8 cellular contexts compared by ENCODE assay signal in the genomic region with DNA sequence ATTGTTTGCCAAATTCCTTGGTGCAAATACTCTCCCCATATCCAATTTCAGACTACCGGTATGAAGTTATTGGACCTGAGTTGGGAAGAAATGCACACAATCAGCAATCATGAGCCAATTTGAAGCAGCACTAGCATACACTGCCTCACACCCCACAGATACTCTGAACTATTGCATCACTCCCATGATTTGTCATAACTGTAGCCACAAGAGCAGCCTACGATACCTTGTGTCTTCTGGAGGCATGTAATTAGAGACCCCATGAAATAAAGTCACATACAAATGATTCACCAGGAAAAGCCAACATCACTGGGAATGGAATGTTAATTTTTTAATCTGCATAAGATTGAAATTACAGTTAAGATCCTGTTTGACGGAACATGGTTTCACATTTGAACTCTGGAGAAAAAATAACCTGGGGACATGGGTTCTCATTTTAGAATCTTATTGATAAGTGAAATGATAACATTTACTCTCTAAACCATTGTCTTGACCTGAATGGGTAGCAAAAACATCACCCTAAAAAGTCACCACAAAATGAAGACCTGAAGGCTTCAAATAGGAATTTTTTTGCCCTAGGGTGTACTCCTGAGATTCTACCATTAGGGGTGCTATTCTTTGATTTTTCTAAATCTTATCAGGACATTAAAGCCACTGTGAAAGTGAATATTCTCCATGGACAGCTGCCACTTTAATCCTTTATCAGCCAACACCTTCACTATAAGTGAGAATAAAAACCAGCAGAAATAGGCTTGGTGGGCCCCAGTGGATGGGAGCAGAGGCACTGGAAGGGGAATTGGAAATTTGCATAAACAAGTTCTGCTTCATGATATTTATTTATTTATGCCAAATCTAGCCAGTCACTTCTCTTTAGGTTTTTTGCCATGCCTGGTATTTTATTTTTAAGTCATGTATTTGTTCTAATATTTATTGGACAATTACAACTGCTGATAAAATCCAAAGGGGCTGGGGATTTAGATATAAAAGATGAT. TPM values are rescaled to one million over a fixed set of nuclear protein-coding genes. Genes with fewer than 3 reads are reported as not detected.
A peak's percentile ranks its signal among the peaks of the same experiment; 100 is the strongest.
DNase-seq lines count a peak whose midpoint lies in the region; ATAC-seq and TF ChIP-seq lines count a peak whose summit lies in the region.

No MANE protein-coding gene starts in this region.

- TF ChIP-seq CTCF in cardiac muscle cell (IDR thresholded peaks at IDR 0.05; ENCODE audit: low read depth, low read length), result peak; percentile 58
- peak in 1 of 2 donors; percentile 36 for TF ChIP-seq CTCF in right atrium auricular region (IDR thresholded peaks at IDR 0.05)
- peak; percentile 47 for TF ChIP-seq CTCF in IMR-90 (conservative IDR thresholded peaks at IDR 0.05; ENCODE audit: low read depth, low read length)

- H3K27me3 ChIP-seq in cardiac muscle cell (no peaks in the 10 kb centered on the region), right atrium auricular region (no peaks in the 10 kb centered on the region), GM23248 (replicated peaks; ENCODE audit: insufficient read depth) (no peaks in the 10 kb centered on the region), IMR-90 (ENCODE audit: control insufficient read depth, insufficient read depth, low read length) (peaks cover 8% of the 10 kb centered on the region; the same call in 1 of the 2 replicates)

- H3K4me3 ChIP-seq in cardiac muscle cell (no peak overlapping the region), right atrium auricular region (no peak overlapping the region), GM23248 (peak overlapping the region; percentile 60), IMR-90 (ENCODE audit: insufficient read depth, low read depth, low read length) (no peak overlapping the region)

- no peak overlapping the region for H2AK5ac ChIP-seq in IMR-90 (ENCODE audit: low read depth, low read length)

- H3K79me2 ChIP-seq in GM23248 (ENCODE audit: insufficient read depth), result no peaks in the 10 kb centered on the region

- peaks cover 1% of the 10 kb centered on the region for H3K9me3 Mint-ChIP-seq in T-helper 2 cell treated with Interferon-gamma antibody and Interleukin-4, amounts not matched to agents 5 μg/mL and 100 μg/mL, for 36 hours
- H3K9me3 Mint-ChIP-seq in stimulated activated naive CD8-positive, alpha-beta T cell treated with anti-CD3 and anti-CD28 coated beads, Interleukin-15, amount 100 ng/mL, for 72 hours, result peaks cover 6% of the 10 kb centered on the region in 2 donors

- no peaks in the 10 kb centered on the region for H3K36me3 ChIP-seq in cardiac muscle cell
- H3K36me3 ChIP-seq in right atrium auricular region, result no peaks in the 10 kb centered on the region
- H3K36me3 ChIP-seq in GM23248 (ENCODE audit: low read depth), result no peaks in the 10 kb centered on the region
- no peaks in the 10 kb centered on the region for H3K36me3 ChIP-seq in IMR-90 (ENCODE audit: control insufficient read depth, insufficient read depth, low read length)

- peak overlapping the region; percentile 76 for H3K4me3 Mint-ChIP-seq in T-helper 2 cell treated with Interferon-gamma antibody and Interleukin-4, amounts not matched to agents 5 μg/mL and 100 μg/mL, for 36 hours
- peak overlapping the region; percentile 38 to 78 for H3K4me3 Mint-ChIP-seq in stimulated activated naive CD8-positive, alpha-beta T cell treated with anti-CD3 and anti-CD28 coated beads, Interleukin-15, amount 100 ng/mL, for 72 hours

- dilution Hi-C loops in IMR-90 (cut with HindIII; ENCODE audit: low sequenced_read_pairs, unreplicated experiment), result no loop called here

- no peak overlapping the region for H3K56ac ChIP-seq in IMR-90 (ENCODE audit: extremely low read depth, insufficient read depth, low read length)

- no peak overlapping the region for H2BK15ac ChIP-seq in IMR-90 (ENCODE audit: low read depth, low read length)

- no peak overlapping the region for H4K5ac ChIP-seq in IMR-90 (ENCODE audit: low read depth, low read length)

- CTCF ChIA-PET in IMR-90 (lab: Yijun Ruan, JAX), result no interaction called here

- H2BK5ac ChIP-seq in IMR-90 (ENCODE audit: low read depth, low read length, poor library complexity, severe bottlenecking), result no peak overlapping the region

- peaks cover 4% of the 10 kb centered on the region for H3K4me1 ChIP-seq in cardiac muscle cell (ENCODE audit: low read depth)
- no peaks in the 10 kb centered on the region for H3K4me1 ChIP-seq in right atrium auricular region
- 0 out of 2 replicates have a peak, but pooled peaks cover 10% of the 10 kb centered on the region for H3K4me1 ChIP-seq in GM23248 (ENCODE audit: insufficient read depth)
- no peaks in the 10 kb centered on the region for H3K4me1 ChIP-seq in IMR-90 (ENCODE audit: control insufficient read depth, insufficient read depth, low read length)

- DNase-seq in cardiac muscle cell (ENCODE audit: low read depth in 1 of 2, low spot score in 1 of 2) (peak in 1 of 2 donors; percentile 76), right atrium auricular region (ENCODE audit: low spot score) (no peak), GM23248 (peak; percentile 71), IMR-90 (peak; percentile 72), fibroblast of peridontal ligament (ENCODE audit: extremely low read depth) (peak; percentile 66), NCI-H2081 treated with DMSO at 0.1 percent for 48 hours (lab: John Stamatoyannopoulos, UW) (no peak)
- DNase-seq in T-helper 2 cell treated with Interferon-gamma antibody and Interleukin-4, amounts not matched to agents 5 μg/mL and 100 μg/mL, for 36 hours (ENCODE audit: low spot score), result peak; percentile 76
- peak; percentile 61 to 71 for DNase-seq in stimulated activated naive CD8-positive, alpha-beta T cell treated with anti-CD3 and anti-CD28 coated beads, Interleukin-15, amount 100 ng/mL, for 72 hours

- H4K20me1 ChIP-seq in GM23248 (ENCODE audit: insufficient read depth) (no peaks in the 10 kb centered on the region), IMR-90 (ENCODE audit: insufficient read depth, low read length) (no peaks in the 10 kb centered on the region)

- no peaks in the 10 kb centered on the region for H3K27me3 Mint-ChIP-seq in T-helper 2 cell treated with Interferon-gamma antibody and Interleukin-4, amounts not matched to agents 5 μg/mL and 100 μg/mL, for 36 hours (ENCODE audit: low read depth)
- no peaks in the 10 kb centered on the region for H3K27me3 Mint-ChIP-seq in stimulated activated naive CD8-positive, alpha-beta T cell treated with anti-CD3 and anti-CD28 coated beads, Interleukin-15, amount 100 ng/mL, for 72 hours

- H4K91ac ChIP-seq in IMR-90 (ENCODE audit: insufficient read depth, low read depth, low read length), result no peak overlapping the region

- BruUV-seq in IMR-90 (replicated peaks; lab: Mats Ljungman, UMichigan), result no TSS peak

- no peaks in the 10 kb centered on the region for H3K9me2 ChIP-seq in GM23248 (ENCODE audit: insufficient read depth)

- H3K27ac ChIP-seq in cardiac muscle cell, result no peak overlapping the region
- no peak overlapping the region for H3K27ac ChIP-seq in right atrium auricular region
- no peak overlapping the region for H3K27ac ChIP-seq in GM23248
- H3K27ac ChIP-seq in IMR-90 (ENCODE audit: insufficient read depth, low read length), result no peak overlapping the region

- no peak overlapping the region for H2BK120ac ChIP-seq in IMR-90 (ENCODE audit: low read depth, low read length)

- 55 to 58% methylated on average over 3 of the region's 3 CpGs for WGBS in GM23248 (ENCODE audit: low coverage in 1 of 2, low lambda C conversion rate in 2 of 2, missing lambda C conversion rate in 2 of 2), 2 experiments
- no CpG with 5 or more reads among the region's 3 CpGs for WGBS in IMR-90 (ENCODE audit: extremely low coverage in 2 of 2, insufficient read length in 1 of 2), 2 experiments

- no peak overlapping the region for H3K18ac ChIP-seq in IMR-90 (ENCODE audit: low read depth, low read length)

- peaks cover 3% of the 10 kb centered on the region for H3K36me3 Mint-ChIP-seq in T-helper 2 cell treated with Interferon-gamma antibody and Interleukin-4, amounts not matched to agents 5 μg/mL and 100 μg/mL, for 36 hours (ENCODE audit: low read depth)

- H2BK20ac ChIP-seq in IMR-90 (ENCODE audit: low read depth, low read length), result no peak overlapping the region

- intact Hi-C loops in IMR-90 (cut with micrococcal nuclease), result no loop called here

- H3K9me1 ChIP-seq in IMR-90 (ENCODE audit: insufficient read depth, low read length), result 0 out of 2 replicates have a peak, but pooled peaks cover 3% of the 10 kb centered on the region

- no peak for TF ChIP-seq RAD21 in IMR-90 (IDR thresholded peaks at IDR 0.05; ENCODE audit: low read length)

- H3K9me3 ChIP-seq in cardiac muscle cell (ENCODE audit: low read depth) (no peaks in the 10 kb centered on the region), right atrium auricular region (no peaks in the 10 kb centered on the region), GM23248 (ENCODE audit: low read depth) (no peaks in the 10 kb centered on the region), IMR-90 (ENCODE audit: control insufficient read depth, insufficient read depth, low read length) (no peaks in the 10 kb centered on the region)

- ATAC-seq in IMR-90 (ENCODE audit: low read depth), result peak; percentile 84
- peak; percentile 91 for ATAC-seq in stimulated activated naive CD8-positive, alpha-beta T cell treated with anti-CD3 and anti-CD28 coated beads, Interleukin-15, amount 100 ng/mL, for 72 hours

- TF ChIP-seq POLR2A in IMR-90 (IDR thresholded peaks at IDR 0.05; ENCODE audit: low read depth, low read length), result no peak

- no peak overlapping the region for H4K8ac ChIP-seq in IMR-90 (ENCODE audit: low read depth in 2 of 2, low read length in 2 of 2)

- H2AK9ac ChIP-seq in IMR-90 (replicated peaks; ENCODE audit: low read depth, low read length, poor library complexity), result no peak overlapping the region

- H3K4me2 ChIP-seq in GM23248 (ENCODE audit: unreplicated experiment), result peak overlapping the region; percentile 69
- peak overlapping the region; percentile 43; the same call in 1 of the 2 replicates for H3K4me2 ChIP-seq in IMR-90 (ENCODE audit: low read depth, low read length)

- no peak overlapping the region for H3K23ac ChIP-seq in IMR-90 (ENCODE audit: low read depth, low read length)

- H2AFZ ChIP-seq in GM23248, result peak overlapping the region; percentile 73
- H2AFZ ChIP-seq in IMR-90 (replicated peaks; ENCODE audit: low read length, poor library complexity), result no peak overlapping the region

- H3K9ac ChIP-seq in GM23248, result no peak overlapping the region
- no peak overlapping the region for H3K9ac ChIP-seq in IMR-90 (ENCODE audit: low read depth, low read length)

- POLR2A ChIA-PET in IMR-90 (lab: Charles Lee; ENCODE audit: unreplicated experiment), result no interaction called here

- in situ Hi-C loops in GM23248 (cut with MboI) (no loop called here), IMR-90 (cut with MboI; ENCODE audit: low sequenced_read_pairs) (no loop called here)

- 0 out of 2 replicates have a peak, but pooled peaks cover 5% of the 10 kb centered on the region for H3F3A ChIP-seq in GM23248 (ENCODE audit: insufficient read depth)

- peaks cover 77% of the 10 kb centered on the region for H3K4me1 Mint-ChIP-seq in T-helper 2 cell treated with Interferon-gamma antibody and Interleukin-4, amounts not matched to agents 5 μg/mL and 100 μg/mL, for 36 hours (ENCODE audit: low read depth)
- peaks cover 97% of the 10 kb centered on the region for H3K4me1 Mint-ChIP-seq in stimulated activated naive CD8-positive, alpha-beta T cell treated with anti-CD3 and anti-CD28 coated beads, Interleukin-15, amount 100 ng/mL, for 72 hours

- no peak overlapping the region for H3K14ac ChIP-seq in IMR-90 (replicated peaks; ENCODE audit: low read depth, low read length)

- peak overlapping the region; percentile 94 for H3K27ac Mint-ChIP-seq in T-helper 2 cell treated with Interferon-gamma antibody and Interleukin-4, amounts not matched to agents 5 μg/mL and 100 μg/mL, for 36 hours
- peak overlapping the region; percentile 93 for H3K27ac Mint-ChIP-seq in stimulated activated naive CD8-positive, alpha-beta T cell treated with anti-CD3 and anti-CD28 coated beads, Interleukin-15, amount 100 ng/mL, for 72 hours

- no peaks in the 10 kb centered on the region for H3K79me1 ChIP-seq in IMR-90 (ENCODE audit: low read depth in 1 of 2, low read length in 2 of 2)

- H3K4ac ChIP-seq in IMR-90 (ENCODE audit: low read depth, low read length), result no peak overlapping the region

RNA-seq across cellular contexts. Expression of a gene that starts 34.5 kb away (rescaled TPM):
- total RNA-seq in cardiac muscle cell (76.6 and 98.9 TPM in 2 replicates), right atrium auricular region (10 to 100 TPM; 42.9 to 60.4 TPM), IMR-90 (2012; rRNA removed) (120 and 171 TPM in 2 replicates)
- polyA plus RNA-seq in cardiac muscle cell (57.8 and 89.6 TPM in 2 replicates), GM23248 (2016; fragmentation: Nextera tagmentation; extraction: Ambion mirVana) (83.9 and 85.0 TPM in 2 replicates), IMR-90 (2012; rRNA removed) (38.6 and 45.1 TPM in 2 replicates)
- 83.1 and 124 TPM in 2 replicates for total RNA-seq in GM23248 (2014; rRNA removed; shearing (Covaris generic))
- 5.3 and 9.9 TPM in 2 replicates for polyA plus RNA-seq in IMR-90 (2012; cell fraction: cytosol; rRNA removed)
- 2.5 and 23.9 TPM in 2 replicates for polyA plus RNA-seq in IMR-90 (2012; cell fraction: nucleus; rRNA removed; ENCODE audit: low replicate concordance)

Comparison
In these comparisons a context has a peak if more than half of its experiments do, and no peak if none do; other contexts are left out.
1. DNase-seq: peak in GM23248 (single experiment), IMR-90 (single experiment), T-helper 2 cell treated with Interferon-gamma antibody and Interleukin-4, amounts not matched to agents 5 μg/mL and 100 μg/mL, for 36 hours (single experiment), fibroblast of peridontal ligament (single experiment) and stimulated activated naive CD8-positive, alpha-beta T cell treated with anti-CD3 and anti-CD28 coated beads, Interleukin-15, amount 100 ng/mL, for 72 hours (2 of 2); none in right atrium auricular region (single experiment) and NCI-H2081 treated with DMSO at 0.1 percent for 48 hours (single experiment).